1 cellular context compared by ENCODE assay signal in genomic region chr11:120335928-120336640, GRCh38.
A peak's percentile ranks its signal among the peaks of the same experiment; 100 is the strongest.
TF ChIP-seq lines count a peak whose summit lies in the region.

ARHGEF12 (plus strand) TSS chr11:120336413; CDS start chr11:120337244, 831 bp downstream.

TF ChIP-seq in GM23338, 12 proteins besides CTCF, POLR2A, EP300 and RAD21 (continued from another document):
- no peak for TF ChIP-seq REST (IDR thresholded peaks at IDR 0.05; ENCODE audit: unreplicated experiment)
- 0 out of 2 replicates have a peak, but pooled peaks have one; percentile 19 for TF ChIP-seq ZNF331 (CRISPR knock-in tag; IDR thresholded peaks at IDR 0.05; ENCODE audit: low read depth)
- no peak for TF ChIP-seq STAT1 (IDR thresholded peaks at IDR 0.05; ENCODE audit: unreplicated experiment)
- TF ChIP-seq EZH2 (IDR thresholded peaks at IDR 0.05; ENCODE audit: low read depth, unreplicated experiment), result no peak
- TF ChIP-seq, protein P1, sequence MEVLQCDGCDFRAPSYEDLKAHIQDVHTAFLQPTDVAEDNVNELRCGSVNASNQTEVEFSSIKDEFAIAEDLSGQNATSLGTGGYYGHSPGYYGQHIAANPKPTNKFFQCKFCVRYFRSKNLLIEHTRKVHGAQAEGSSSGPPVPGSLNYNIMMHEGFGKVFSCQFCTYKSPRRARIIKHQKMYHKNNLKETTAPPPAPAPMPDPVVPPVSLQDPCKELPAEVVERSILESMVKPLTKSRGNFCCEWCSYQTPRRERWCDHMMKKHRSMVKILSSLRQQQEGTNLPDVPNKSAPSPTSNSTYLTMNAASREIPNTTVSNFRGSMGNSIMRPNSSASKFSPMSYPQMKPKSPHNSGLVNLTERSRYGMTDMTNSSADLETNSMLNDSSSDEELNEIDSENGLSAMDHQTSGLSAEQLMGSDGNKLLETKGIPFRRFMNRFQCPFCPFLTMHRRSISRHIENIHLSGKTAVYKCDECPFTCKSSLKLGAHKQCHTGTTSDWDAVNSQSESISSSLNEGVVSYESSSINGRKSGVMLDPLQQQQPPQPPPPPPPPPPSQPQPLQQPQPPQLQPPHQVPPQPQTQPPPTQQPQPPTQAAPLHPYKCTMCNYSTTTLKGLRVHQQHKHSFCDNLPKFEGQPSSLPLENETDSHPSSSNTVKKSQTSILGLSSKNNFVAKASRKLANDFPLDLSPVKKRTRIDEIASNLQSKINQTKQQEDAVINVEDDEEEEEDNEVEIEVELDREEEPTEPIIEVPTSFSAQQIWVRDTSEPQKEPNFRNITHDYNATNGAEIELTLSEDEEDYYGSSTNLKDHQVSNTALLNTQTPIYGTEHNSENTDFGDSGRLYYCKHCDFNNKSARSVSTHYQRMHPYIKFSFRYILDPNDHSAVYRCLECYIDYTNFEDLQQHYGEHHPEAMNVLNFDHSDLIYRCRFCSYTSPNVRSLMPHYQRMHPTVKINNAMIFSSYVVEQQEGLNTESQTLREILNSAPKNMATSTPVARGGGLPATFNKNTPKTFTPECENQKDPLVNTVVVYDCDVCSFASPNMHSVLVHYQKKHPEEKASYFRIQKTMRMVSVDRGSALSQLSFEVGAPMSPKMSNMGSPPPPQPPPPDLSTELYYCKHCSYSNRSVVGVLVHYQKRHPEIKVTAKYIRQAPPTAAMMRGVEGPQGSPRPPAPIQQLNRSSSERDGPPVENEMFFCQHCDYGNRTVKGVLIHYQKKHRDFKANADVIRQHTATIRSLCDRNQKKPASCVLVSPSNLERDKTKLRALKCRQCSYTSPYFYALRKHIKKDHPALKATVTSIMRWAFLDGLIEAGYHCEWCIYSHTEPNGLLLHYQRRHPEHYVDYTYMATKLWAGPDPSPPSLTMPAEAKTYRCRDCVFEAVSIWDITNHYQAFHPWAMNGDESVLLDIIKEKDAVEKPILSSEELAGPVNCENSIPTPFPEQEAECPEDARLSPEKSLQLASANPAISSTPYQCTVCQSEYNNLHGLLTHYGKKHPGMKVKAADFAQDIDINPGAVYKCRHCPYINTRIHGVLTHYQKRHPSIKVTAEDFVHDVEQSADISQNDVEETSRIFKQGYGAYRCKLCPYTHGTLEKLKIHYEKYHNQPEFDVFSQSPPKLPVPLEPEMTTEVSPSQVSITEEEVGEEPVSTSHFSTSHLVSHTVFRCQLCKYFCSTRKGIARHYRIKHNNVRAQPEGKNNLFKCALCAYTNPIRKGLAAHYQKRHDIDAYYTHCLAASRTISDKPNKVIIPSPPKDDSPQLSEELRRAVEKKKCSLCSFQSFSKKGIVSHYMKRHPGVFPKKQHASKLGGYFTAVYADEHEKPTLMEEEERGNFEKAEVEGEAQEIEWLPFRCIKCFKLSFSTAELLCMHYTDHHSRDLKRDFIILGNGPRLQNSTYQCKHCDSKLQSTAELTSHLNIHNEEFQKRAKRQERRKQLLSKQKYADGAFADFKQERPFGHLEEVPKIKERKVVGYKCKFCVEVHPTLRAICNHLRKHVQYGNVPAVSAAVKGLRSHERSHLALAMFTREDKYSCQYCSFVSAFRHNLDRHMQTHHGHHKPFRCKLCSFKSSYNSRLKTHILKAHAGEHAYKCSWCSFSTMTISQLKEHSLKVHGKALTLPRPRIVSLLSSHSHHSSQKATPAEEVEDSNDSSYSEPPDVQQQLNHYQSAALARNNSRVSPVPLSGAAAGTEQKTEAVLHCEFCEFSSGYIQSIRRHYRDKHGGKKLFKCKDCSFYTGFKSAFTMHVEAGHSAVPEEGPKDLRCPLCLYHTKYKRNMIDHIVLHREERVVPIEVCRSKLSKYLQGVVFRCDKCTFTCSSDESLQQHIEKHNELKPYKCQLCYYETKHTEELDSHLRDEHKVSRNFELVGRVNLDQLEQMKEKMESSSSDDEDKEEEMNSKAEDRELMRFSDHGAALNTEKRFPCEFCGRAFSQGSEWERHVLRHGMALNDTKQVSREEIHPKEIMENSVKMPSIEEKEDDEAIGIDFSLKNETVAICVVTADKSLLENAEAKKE (CRISPR knock-in tag; IDR thresholded peaks at IDR 0.05), result peak; percentile 11; the same call in 1 of the 2 replicates
- TF ChIP-seq CREB1 (CRISPR knock-in tag; IDR thresholded peaks at IDR 0.05; ENCODE audit: low read depth), result peak; percentile 77
- TF ChIP-seq POLR2AphosphoS5 (IDR thresholded peaks at IDR 0.05; ENCODE audit: low read depth), result peak; percentile 29
